Comparison of ENCODE assay signal across 13 cellular contexts in genomic region chr1:93592636-93592949, GRCh38.
A peak's percentile ranks its signal among the peaks of the same experiment; 100 is the strongest.
DNase-seq lines count a peak whose midpoint lies in the region; ATAC-seq and TF ChIP-seq lines count a peak whose summit lies in the region.
"Had no signal": no experiment of that assay in that cellular context is flagged by ENCODE, and none has a peak within 500 bp of the region (broad histone marks: within the 10 kb centered on the region; RNA-seq: fewer than 3 reads in every experiment).

No MANE protein-coding gene starts in this region.

- no TSS peak for BruUV-seq in PC-9 (replicated peaks; lab: Mats Ljungman, UMichigan)

- no peaks in the 10 kb centered on the region for H3K9me3 ChIP-seq in PC-9 (ENCODE audit: insufficient read depth, low read depth)
- H3K9me3 ChIP-seq in tibial artery, result no peaks in the 10 kb centered on the region
- H3K9me3 ChIP-seq: MG63 had no signal

- peaks cover 100% of the 10 kb centered on the region for H3F3A ChIP-seq in PC-9 (ENCODE audit: insufficient read depth, low read depth)

- peaks cover 71% of the 10 kb centered on the region for H3K4me1 ChIP-seq in PC-9 (replicated peaks; ENCODE audit: insufficient read depth)
- H3K4me1 ChIP-seq in tibial artery, result peaks cover 0 to 67% (median 50%) of the 10 kb centered on the region in 4 donors

- DNase-seq in PC-9, result no peak
- no peak for DNase-seq in epithelial cell of proximal tubule (ENCODE audit: low read depth)
- DNase-seq in myocyte (ENCODE audit: low read depth), result peak; percentile 47
- DNase-seq in tibial artery, result peak in 1 of 2 donors; percentile 43
- DNase-seq in RPMI8226, result no peak
- DNase-seq in activated CD8-positive, alpha-beta T cell treated with anti-CD3 and anti-CD28 coated beads for 36 hours, result no peak
- DNase-seq: foreskin melanocyte; MG63; occipital lobe; stimulated activated CD4-positive, alpha-beta T cell treated with anti-CD3 and anti-CD28 coated beads, Interleukin-4, amount 100 ng/mL, for 4 hours; stimulated activated naive CD8-positive, alpha-beta T cell treated with anti-CD3 and anti-CD28 coated beads, Interleukin-15, amount 100 ng/mL, for 72 hours had no signal

- H2AFZ ChIP-seq in PC-9, result no peak overlapping the region

- H3K27me3 ChIP-seq in PC-9 (ENCODE audit: insufficient read depth, low read depth), result no peaks in the 10 kb centered on the region
- no peaks in the 10 kb centered on the region for H3K27me3 ChIP-seq in tibial artery
- H3K27me3 ChIP-seq: MG63 had no signal

- peaks cover 93% of the 10 kb centered on the region for H3K36me3 ChIP-seq in PC-9 (ENCODE audit: low read depth)
- peaks cover 22 to 36% (median 24%) of the 10 kb centered on the region in 3 donors for H3K36me3 ChIP-seq in tibial artery

- no peaks in the 10 kb centered on the region for H3K9me3 Mint-ChIP-seq in activated CD8-positive, alpha-beta T cell treated with anti-CD3 and anti-CD28 coated beads for 36 hours
- H3K9me3 Mint-ChIP-seq: stimulated activated naive CD8-positive, alpha-beta T cell treated with anti-CD3 and anti-CD28 coated beads, Interleukin-15, amount 100 ng/mL, for 72 hours had no signal

- H3K27ac Mint-ChIP-seq in activated CD8-positive, alpha-beta T cell treated with anti-CD3 and anti-CD28 coated beads for 36 hours, result no peak overlapping the region

- peaks cover 100% of the 10 kb centered on the region for H3K79me2 ChIP-seq in PC-9 (ENCODE audit: low read depth)

- peaks cover 23% of the 10 kb centered on the region for H3K4me1 Mint-ChIP-seq in activated CD8-positive, alpha-beta T cell treated with anti-CD3 and anti-CD28 coated beads for 36 hours (ENCODE audit: low read depth)

- intact Hi-C loops in PC-9 (cut with micrococcal nuclease; ENCODE audit: unreplicated experiment) (no loop called here), tibial artery (cut with DNase I; ENCODE audit: low total_unique reads) (loop anchor here (10.0 kb wide), 1 partner anchor 148 kb away; the partner anchor contains the start of gene FNBP1L)
- intact Hi-C loops in activated CD8-positive, alpha-beta T cell treated with anti-CD3 and anti-CD28 coated beads for 36 hours (cut with micrococcal nuclease), result no loop called here

- peaks cover 1% of the 10 kb centered on the region for H3K27me3 Mint-ChIP-seq in activated CD8-positive, alpha-beta T cell treated with anti-CD3 and anti-CD28 coated beads for 36 hours
- H3K27me3 Mint-ChIP-seq: stimulated activated naive CD8-positive, alpha-beta T cell treated with anti-CD3 and anti-CD28 coated beads, Interleukin-15, amount 100 ng/mL, for 72 hours had no signal

- POLR2A ChIA-PET in PC-9 (lab: Charles Lee; ENCODE audit: unreplicated experiment), result interaction anchor here (0.5 to 0.7 kb wide), 2 partner anchors 69 to 478 kb away, joined by 3 to 6 read pairs; no protein-coding TSS in a partner anchor
- POLR2A ChIA-PET in activated CD8-positive, alpha-beta T cell treated with anti-CD3 and anti-CD28 coated beads for 36 hours (lab: Charles Lee), result no interaction called here

- ATAC-seq in activated CD4-positive, CD25-positive, alpha-beta regulatory T cell treated with anti-CD3 and anti-CD28 coated beads, Interleukin-2, amount 50 U/mL, for 24 hours, result no peak
- no peak for ATAC-seq in activated CD8-positive, alpha-beta T cell treated with anti-CD3 and anti-CD28 coated beads for 36 hours
- ATAC-seq in GM21528 (IDR thresholded peaks at IDR 0.05; ENCODE audit: low FRiP score, unreplicated experiment), result no peak

- H3K27ac ChIP-seq in PC-9 (peak overlapping the region; percentile 31), tibial artery (peak overlapping the region; percentile 63 to 66)

- no peak overlapping the region for H3K4me3 Mint-ChIP-seq in activated CD8-positive, alpha-beta T cell treated with anti-CD3 and anti-CD28 coated beads for 36 hours

- H4K20me1 ChIP-seq in PC-9 (ENCODE audit: insufficient read depth), result peaks cover 100% of the 10 kb centered on the region

- CTCF ChIA-PET in PC-9 (lab: Charles Lee), result interaction anchor here (0.5 kb wide), 1 partner anchor 133 kb away, joined by 3 read pairs; no protein-coding TSS in a partner anchor
- CTCF ChIA-PET in activated CD8-positive, alpha-beta T cell treated with anti-CD3 and anti-CD28 coated beads for 36 hours (lab: Charles Lee), result interaction anchor here (2.3 kb wide), 1 partner anchor 288 kb away, joined by 7 read pairs; no protein-coding TSS in a partner anchor

- no peaks in the 10 kb centered on the region for H3K9me2 ChIP-seq in PC-9 (ENCODE audit: insufficient read depth)

- no peak overlapping the region for H3K4me2 ChIP-seq in PC-9

- H3K36me3 Mint-ChIP-seq in activated CD8-positive, alpha-beta T cell treated with anti-CD3 and anti-CD28 coated beads for 36 hours (ENCODE audit: low read depth), result no peaks in the 10 kb centered on the region

- H3K4me3 ChIP-seq in PC-9 (no peak overlapping the region), epithelial cell of proximal tubule (ENCODE audit: low read depth, low read length) (peak overlapping the region; percentile 25), tibial artery (no peak overlapping the region)
- H3K4me3 ChIP-seq: MG63 had no signal

- TF ChIP-seq CTCF in PC-9 (conservative IDR thresholded peaks at IDR 0.05) (no peak), epithelial cell of proximal tubule (conservative IDR thresholded peaks at IDR 0.05; ENCODE audit: low read depth, low read length) (no peak), tibial artery (IDR thresholded peaks at IDR 0.05) (no peak)
- TF ChIP-seq CTCF in activated CD8-positive, alpha-beta T cell treated with anti-CD3 and anti-CD28 coated beads for 36 hours (IDR thresholded peaks at IDR 0.05), result no peak
